In genomic region chr9:81190659-81191058, GRCh38 we compare ENCODE assay signal across 19 cellular contexts.
A peak's percentile ranks its signal among the peaks of the same experiment; 100 is the strongest.
DNase-seq lines count a peak whose midpoint lies in the region; ATAC-seq, FAIRE-seq and TF ChIP-seq lines count a peak whose summit lies in the region.
"Had no signal": no experiment of that assay in that cellular context is flagged by ENCODE, and none has a peak within 500 bp of the region (broad histone marks: within the 10 kb centered on the region; RNA-seq: fewer than 3 reads in every experiment).

No MANE protein-coding gene starts in this region.

- H3K4me2 ChIP-seq in A549 (no peak overlapping the region), mesenchymal stem cell (ENCODE audit: low read length, poor library complexity, severe bottlenecking) (no peak overlapping the region)
- H3K4me2 ChIP-seq: BLaER1 had no signal

- no peak overlapping the region for H2AK5ac ChIP-seq in mesenchymal stem cell (ENCODE audit: low read length, severe bottlenecking)

- H3K9me3 ChIP-seq in A549 (peaks cover 14% of the 10 kb centered on the region; the same call in 1 of the 3 replicates), mesenchymal stem cell (ENCODE audit: control insufficient read depth, low read length) (peaks cover 32% of the 10 kb centered on the region)
- H3K9me3 ChIP-seq: Caco-2 had no signal

- no peak overlapping the region for H3K14ac ChIP-seq in mesenchymal stem cell (ENCODE audit: low read length in 2 of 2)

- no peaks in the 10 kb centered on the region for H3K79me1 ChIP-seq in mesenchymal stem cell (replicated peaks; ENCODE audit: low read length, poor library complexity, severe bottlenecking)

- H3K27me3 ChIP-seq in mesenchymal stem cell (ENCODE audit: control insufficient read depth in 1 of 2, insufficient read depth in 1 of 2, low read length in 2 of 2): no peaks in the 10 kb centered on the region
- H3K27me3 ChIP-seq: BLaER1 had no signal

- H2BK12ac ChIP-seq in mesenchymal stem cell (ENCODE audit: low read length in 2 of 2): no peak overlapping the region

- peak; percentile 36 for FAIRE-seq in A549 (lab: Jason Lieb, UNC)
- FAIRE-seq: G401.6, GM12892 had no signal

- POLR2A ChIA-PET in A549 (lab: Yijun Ruan, JAX) (no interaction called here), HEK293T (lab: Yijun Ruan, JAX) (no interaction called here), WTC11 (lab: Charles Lee) (no interaction called here)

- TF ChIP-seq POLR2A in A549 (IDR thresholded peaks at IDR 0.05; ENCODE audit: low read length): no peak

- no peak overlapping the region for H3K9ac ChIP-seq in mesenchymal stem cell (ENCODE audit: low read length)
- H3K9ac ChIP-seq: BLaER1 had no signal

- no peak overlapping the region for H3K4ac ChIP-seq in mesenchymal stem cell (ENCODE audit: low read depth in 1 of 2, low read length in 2 of 2)

- H3K9me3 Mint-ChIP-seq in WTC11: peaks cover 17% of the 10 kb centered on the region
- peaks cover 5 to 10% of the 10 kb centered on the region in 2 donors for H3K9me3 Mint-ChIP-seq in stimulated activated naive B cell treated with anti-CD40 and anti-IgM and Interleukin-4, amounts not matched to agents 10 μg/mL and 1 μg/mL and 100 μg/mL, for 72 hours
- H3K9me3 Mint-ChIP-seq: CD8-positive, alpha-beta T cell had no signal

- no peak overlapping the region for H2BK120ac ChIP-seq in mesenchymal stem cell (ENCODE audit: low read depth, low read length)

- no peaks in the 10 kb centered on the region for H3K36me3 Mint-ChIP-seq in WTC11
- H3K36me3 Mint-ChIP-seq in stimulated activated naive B cell treated with anti-CD40 and anti-IgM and Interleukin-4, amounts not matched to agents 10 μg/mL and 1 μg/mL and 100 μg/mL, for 72 hours: no peaks in the 10 kb centered on the region
- H3K36me3 Mint-ChIP-seq: CD4-positive, CD25-positive, alpha-beta regulatory T cell; CD8-positive, alpha-beta T cell had no signal

- H3K18ac ChIP-seq in mesenchymal stem cell (ENCODE audit: low read depth in 1 of 2, low read length in 2 of 2): no peak overlapping the region

- no peak overlapping the region for H4K91ac ChIP-seq in mesenchymal stem cell (ENCODE audit: low read length)

- no peak for TF ChIP-seq RAD21 in A549 (conservative IDR thresholded peaks at IDR 0.05 in 1 of 2, IDR thresholded peaks at IDR 0.05 in 1 of 2)

- H3K4me3 ChIP-seq in A549 (no peak overlapping the region), mesenchymal stem cell (ENCODE audit: insufficient read depth in 1 of 2, low read depth in 1 of 2, low read length in 2 of 2) (no peak overlapping the region)
- H3K4me3 ChIP-seq: BLaER1, HAP-1 had no signal

- TF ChIP-seq CTCF in A549 (IDR thresholded peaks at IDR 0.05): no peak
- TF ChIP-seq CTCF in WTC11 (IDR thresholded peaks at IDR 0.05): no peak

- H2BK15ac ChIP-seq in mesenchymal stem cell (ENCODE audit: low read depth, poor library complexity, severe bottlenecking): no peak overlapping the region

- ATAC-seq in A549: no peak
- ATAC-seq in WTC11: no peak
- no peak for ATAC-seq in stimulated activated naive B cell treated with anti-CD40 and anti-IgM and Interleukin-4, amounts not matched to agents 10 μg/mL and 1 μg/mL and 100 μg/mL, for 72 hours (replicated peaks)
- ATAC-seq: CD8-positive, alpha-beta T cell had no signal

- H2BK5ac ChIP-seq in mesenchymal stem cell (ENCODE audit: low read depth, low read length, poor library complexity, severe bottlenecking): no peak overlapping the region

- WGBS in A549 (ENCODE audit: missing lambda C conversion rate): 60% methylated on average over 1 of the region's 1 CpG
- no CpG with 5 or more reads among the region's 1 CpG for WGBS in mesenchymal stem cell

- no peak overlapping the region for H3K27ac Mint-ChIP-seq in WTC11
- H3K27ac Mint-ChIP-seq in stimulated activated naive B cell treated with anti-CD40 and anti-IgM and Interleukin-4, amounts not matched to agents 10 μg/mL and 1 μg/mL and 100 μg/mL, for 72 hours: no peak overlapping the region
- H3K27ac Mint-ChIP-seq: B cell; CD4-positive, CD25-positive, alpha-beta regulatory T cell; CD8-positive, alpha-beta T cell had no signal

- H3K4me3 Mint-ChIP-seq in WTC11: no peak overlapping the region
- H3K4me3 Mint-ChIP-seq in stimulated activated naive B cell treated with anti-CD40 and anti-IgM and Interleukin-4, amounts not matched to agents 10 μg/mL and 1 μg/mL and 100 μg/mL, for 72 hours: no peak overlapping the region
- H3K4me3 Mint-ChIP-seq: B cell; CD4-positive, CD25-positive, alpha-beta regulatory T cell; CD8-positive, alpha-beta T cell had no signal

- peaks cover 15% of the 10 kb centered on the region for H3K4me1 ChIP-seq in A549
- H3K4me1 ChIP-seq in mesenchymal stem cell (ENCODE audit: control insufficient read depth, insufficient read depth, low read depth, low read length): no peaks in the 10 kb centered on the region
- H3K4me1 ChIP-seq: BLaER1, Caco-2, HAP-1 had no signal

- no peak overlapping the region for H2AFZ ChIP-seq in mesenchymal stem cell (ENCODE audit: low read depth, low read length)

- no peaks in the 10 kb centered on the region for H3K4me1 Mint-ChIP-seq in WTC11
- H3K4me1 Mint-ChIP-seq in stimulated activated naive B cell treated with anti-CD40 and anti-IgM and Interleukin-4, amounts not matched to agents 10 μg/mL and 1 μg/mL and 100 μg/mL, for 72 hours: no peaks in the 10 kb centered on the region
- H3K4me1 Mint-ChIP-seq: B cell; CD4-positive, CD25-positive, alpha-beta regulatory T cell had no signal

- H3K27me3 Mint-ChIP-seq in WTC11 (ENCODE audit: low read depth): no peaks in the 10 kb centered on the region
- H3K27me3 Mint-ChIP-seq in stimulated activated naive B cell treated with anti-CD40 and anti-IgM and Interleukin-4, amounts not matched to agents 10 μg/mL and 1 μg/mL and 100 μg/mL, for 72 hours: peaks cover 8 to 11% of the 10 kb centered on the region in 2 donors
- H3K27me3 Mint-ChIP-seq: B cell; CD4-positive, CD25-positive, alpha-beta regulatory T cell had no signal

- TF ChIP-seq EP300 in A549 (IDR thresholded peaks at IDR 0.05): no peak

- H3K27ac ChIP-seq in A549 (no peak overlapping the region), mesenchymal stem cell (ENCODE audit: low read length, poor library complexity, severe bottlenecking) (no peak overlapping the region)
- H3K27ac ChIP-seq: BLaER1, C4-2B had no signal

- no peak overlapping the region for H4K8ac ChIP-seq in mesenchymal stem cell (ENCODE audit: low read length)

- CTCF ChIA-PET in A549 (lab: Yijun Ruan, JAX) (no interaction called here), HEK293T (lab: Yijun Ruan, JAX) (no interaction called here), WTC11 (lab: Charles Lee) (no interaction called here)

- DNase-seq in A549 (ENCODE audit: low read depth in 1 of 2, low spot score in 1 of 2): no peak
- no peak for DNase-seq in HEK293T (ENCODE audit: extremely low spot score)
- DNase-seq in WTC11 (ENCODE audit: low spot score): no peak
- DNase-seq in mesenchymal stem cell: peak; percentile 5
- no peak for DNase-seq in 8988T
- DNase-seq in NCI-H510A treated with DMSO at 0.1 percent for 48 hours (lab: John Stamatoyannopoulos, UW): no peak
- DNase-seq in stimulated activated naive B cell treated with anti-CD40 and anti-IgM and Interleukin-4, amounts not matched to agents 10 μg/mL and 1 μg/mL and 100 μg/mL, for 72 hours: no peak
- DNase-seq: Caco-2; CD4-positive, CD25-positive, alpha-beta regulatory T cell; CD8-positive, alpha-beta T cell; DMS153; DND-41; GOT3 had no signal

- no peak overlapping the region for H3K23ac ChIP-seq in mesenchymal stem cell (ENCODE audit: low read length in 2 of 2)

- no peaks in the 10 kb centered on the region for H3K36me3 ChIP-seq in mesenchymal stem cell (ENCODE audit: control insufficient read depth in 1 of 2, insufficient read depth in 2 of 2, low read depth in 1 of 2, low read length in 2 of 2)
- H3K36me3 ChIP-seq: BLaER1, HAP-1 had no signal

TF ChIP-seq in A549, 52 proteins besides CTCF, POLR2A, EP300 and RAD21 (continues in another document):
- no peak for TF ChIP-seq JUNB (IDR thresholded peaks at IDR 0.05)
- TF ChIP-seq HDAC2 (IDR thresholded peaks at IDR 0.05): no peak

TF ChIP-seq in HEK293T, 16 proteins besides CTCF, POLR2A, EP300 and RAD21:
- TF ChIP-seq ZNF384 (IDR thresholded peaks at IDR 0.05) (0 out of 2 replicates have a peak, but pooled peaks have one; percentile 34), SUZ12 (IDR thresholded peaks at IDR 0.05) (no peak)
TF ChIP-seq in HEK293T: peak in this region for 1.

TF ChIP-seq in WTC11, 78 proteins besides CTCF, POLR2A, EP300 and RAD21:
- TF ChIP-seq ZBTB21 (CRISPR knock-in tag; IDR thresholded peaks at IDR 0.05; ENCODE audit: borderline replicate concordance) (no peak), ZNF317 (CRISPR knock-in tag; IDR thresholded peaks at IDR 0.05; ENCODE audit: borderline replicate concordance, low read depth) (peak; percentile 80)
